ENCODE assay signal across 15 cellular contexts in the genomic region with DNA sequence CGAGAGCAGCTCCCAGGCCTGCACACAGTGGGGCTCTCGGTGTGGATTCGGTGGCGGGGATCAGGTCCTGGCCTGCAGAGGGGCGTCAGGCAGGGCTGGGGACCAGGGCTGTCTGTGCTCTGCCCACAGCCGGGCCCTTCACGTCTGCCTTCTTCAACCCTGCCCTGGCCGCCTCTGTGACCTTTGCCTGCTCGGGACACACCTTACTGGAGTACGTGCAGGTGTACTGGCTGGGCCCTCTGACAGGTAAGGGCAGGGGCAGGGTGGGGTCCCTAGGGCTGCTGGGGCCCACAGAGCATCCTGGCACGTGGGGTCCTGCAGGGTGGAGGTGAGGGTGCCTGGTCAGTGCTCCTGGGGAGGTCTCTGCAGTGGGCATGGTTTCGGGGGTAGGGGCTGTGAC. TPM values are rescaled to one million over a fixed set of nuclear protein-coding genes. Genes with fewer than 3 reads are reported as not detected.
DNase-seq lines count a peak whose midpoint lies in the region; ATAC-seq and TF ChIP-seq lines count a peak whose summit lies in the region.
"Not testable (repeated sequence)": the region's sequence is repeated elsewhere in the genome, so short reads cannot be mapped to it uniquely, and the experiment has no call there.
"Had no signal": no experiment of that assay in that cellular context is flagged by ENCODE, and none has a peak within 500 bp of the region (broad histone marks: within the 10 kb centered on the region; RNA-seq: fewer than 3 reads in every experiment).

No MANE protein-coding gene starts in this region.

- H3K36me3 ChIP-seq in mucosa of descending colon (ENCODE audit: low read depth) = not testable (repeated sequence)

- intact Hi-C loops in Right ventricle myocardium superior (cut with DNase I); left colon (cut with DNase I, micrococcal nuclease); mucosa of descending colon (cut with DNase I, micrococcal nuclease): not testable (repeated sequence)

- H3K4me3 ChIP-seq in mucosa of descending colon = not testable (repeated sequence)

- not testable (repeated sequence) for TF ChIP-seq CTCF in mucosa of descending colon (IDR thresholded peaks at IDR 0.05)

- DNase-seq in Right ventricle myocardium superior (peak; percentile 10), mesenteric fat pad (ENCODE audit: low spot score) (peak; percentile 24)
- DNase-seq in left colon, mucosa of descending colon: not testable (repeated sequence)

- not testable (repeated sequence) for H3K4me1 ChIP-seq in mucosa of descending colon (ENCODE audit: low read depth)

- H3K9me3 ChIP-seq in mucosa of descending colon = not testable (repeated sequence)

- ATAC-seq in Right ventricle myocardium superior (ENCODE audit: poor library complexity) = not testable (repeated sequence)
- ATAC-seq in left colon (peak; percentile 77), mucosa of descending colon (peak; percentile 83)

RNA-seq across cellular contexts. Expression of gene AQP12A, which starts 2.6 kb away (rescaled TPM):
- total RNA-seq in Right ventricle myocardium superior = not detected
- 1 to 10 TPM in 1 of 2 donors, under 1 TPM in 1; 0.92 to 4.0 TPM for total RNA-seq in left colon
- not detected for total RNA-seq in mesenteric fat pad
- 10 to 100 TPM in 1 of 3 donors, 1 to 10 TPM in 1, not detected in 1; 9.7 to 18.9 TPM for total RNA-seq in mucosa of descending colon
- total RNA-seq: A172; A673; B cell; Caco-2; Calu3; CD4-positive, alpha-beta memory T cell; CD4-positive, alpha-beta T cell; CD4-positive, CD25-positive, alpha-beta regulatory T cell; CD8-positive, alpha-beta memory T cell; CD8-positive, alpha-beta T cell; Daoy had no signal

RNA-seq across cellular contexts. Expression of gene AQP12B, which starts 11.6 kb away (rescaled TPM):
- not detected for total RNA-seq in Right ventricle myocardium superior
- 1 to 10 TPM in 1 of 2 donors, under 1 TPM in 1; 0.85 to 2.4 TPM for total RNA-seq in left colon
- total RNA-seq in mesenteric fat pad = not detected
- 1 to 10 TPM in 2 of 3 donors, under 1 TPM in 1; 0.16 to 10.0 (median 3.9) TPM for total RNA-seq in mucosa of descending colon
- total RNA-seq: A172; A673; B cell; Caco-2; Calu3; CD4-positive, alpha-beta memory T cell; CD4-positive, alpha-beta T cell; CD4-positive, CD25-positive, alpha-beta regulatory T cell; CD8-positive, alpha-beta memory T cell; CD8-positive, alpha-beta T cell; Daoy had no signal
